13 cellular contexts compared by ENCODE assay signal in genomic region chrX:152129069-152129844, GRCh38. TPM values are rescaled to one million over a fixed set of nuclear protein-coding genes. Genes with fewer than 3 reads are reported as not detected.
DNase-seq lines count a peak whose midpoint lies in the region; TF ChIP-seq lines count a peak whose summit lies in the region.
"Not testable (repeated sequence)": the region's sequence is repeated elsewhere in the genome, so short reads cannot be mapped to it uniquely, and the experiment has no call there.
"Had no signal": no experiment of that assay in that cellular context is flagged by ENCODE, and none has a peak within 500 bp of the region (broad histone marks: within the 10 kb centered on the region; RNA-seq: fewer than 3 reads in every experiment).

No MANE protein-coding gene starts in this region.

- H3K36me3 ChIP-seq in MG63: not testable (repeated sequence)

- not testable (repeated sequence) for H3K9me3 ChIP-seq in MG63

- not testable (repeated sequence) for H3K27me3 ChIP-seq in MG63

- peak; percentile 10 for DNase-seq in H4 (ENCODE audit: low spot score)
- peak; percentile 10 for DNase-seq in MG63
- DNase-seq in T1000 (lab: John Stamatoyannopoulos, UW): peak; percentile 0
- DNase-seq in amniotic epithelial cell (ENCODE audit: low read depth): peak; percentile 0
- peak; percentile 0 to 12 for DNase-seq in cardiac fibroblast (ENCODE audit: low read depth in 2 of 2)
- DNase-seq in kidney tubule cell (ENCODE audit: low spot score): peak; percentile 22
- DNase-seq in retinal pigment epithelial cell (ENCODE audit: low read depth): peak; percentile 7

- not testable (repeated sequence) for H3K4me3 ChIP-seq in MG63; cardiac fibroblast (replicated peaks in 1 of 2; ENCODE audit: low read depth in 2 of 2, low read length in 2 of 2); retinal pigment epithelial cell (ENCODE audit: low read length)

- not testable (repeated sequence) for TF ChIP-seq CTCF in cardiac fibroblast (IDR thresholded peaks at IDR 0.05; ENCODE audit: low read depth, low read length); retinal pigment epithelial cell (conservative IDR thresholded peaks at IDR 0.05; ENCODE audit: low read depth, low read length)

RNA-seq across cellular contexts. Expression of gene MAGEA10, which starts 9.1 kb away (rescaled TPM):
- not detected in 2 replicates for total RNA-seq in H4 (2014; rRNA removed; shearing (Covaris generic))
- not detected in 2 replicates for total RNA-seq in MG63 (2014; rRNA removed; shearing (Covaris generic); ENCODE audit: low replicate concordance)
- total RNA-seq: A673; CD4-positive, alpha-beta memory T cell; GM12878; GM23338; Right ventricle myocardium inferior; SJCRH30 had no signal
